1 cellular context compared by ENCODE assay signal in the genomic region with DNA sequence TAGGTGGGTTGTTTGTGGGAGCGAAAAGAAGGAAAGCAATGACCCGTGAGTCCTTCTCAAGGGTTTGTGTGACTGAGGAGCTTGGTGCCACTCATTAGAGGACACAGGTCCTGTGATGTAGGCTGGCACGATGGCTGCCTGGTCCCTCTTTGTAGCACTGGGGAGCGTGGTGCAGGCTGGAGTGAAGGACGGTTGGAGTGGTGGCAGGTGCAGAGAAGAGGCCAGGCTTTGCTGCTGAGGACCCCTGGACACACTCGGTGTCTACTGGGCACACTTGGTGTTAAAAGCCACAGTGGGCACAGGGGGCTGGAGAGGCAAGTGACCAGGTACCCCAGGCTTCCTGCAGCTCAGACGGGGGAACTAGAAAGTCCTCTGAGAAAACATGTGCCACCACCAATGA.
TF ChIP-seq lines count a peak whose summit lies in the region.

No MANE protein-coding gene starts in this region.

TF ChIP-seq in IMR-90, 13 proteins besides CTCF, POLR2A, EP300 and RAD21:
- TF ChIP-seq, protein P1, sequence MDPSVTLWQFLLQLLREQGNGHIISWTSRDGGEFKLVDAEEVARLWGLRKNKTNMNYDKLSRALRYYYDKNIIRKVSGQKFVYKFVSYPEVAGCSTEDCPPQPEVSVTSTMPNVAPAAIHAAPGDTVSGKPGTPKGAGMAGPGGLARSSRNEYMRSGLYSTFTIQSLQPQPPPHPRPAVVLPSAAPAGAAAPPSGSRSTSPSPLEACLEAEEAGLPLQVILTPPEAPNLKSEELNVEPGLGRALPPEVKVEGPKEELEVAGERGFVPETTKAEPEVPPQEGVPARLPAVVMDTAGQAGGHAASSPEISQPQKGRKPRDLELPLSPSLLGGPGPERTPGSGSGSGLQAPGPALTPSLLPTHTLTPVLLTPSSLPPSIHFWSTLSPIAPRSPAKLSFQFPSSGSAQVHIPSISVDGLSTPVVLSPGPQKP (IDR thresholded peaks at IDR 0.05; ENCODE audit: borderline replicate concordance, low read depth, low read length) = no peak
- TF ChIP-seq RFX5 (IDR thresholded peaks at IDR 0.05; ENCODE audit: low read depth, low read length) (no peak), RCOR1 (IDR thresholded peaks at IDR 0.05; ENCODE audit: insufficient replicate concordance, low read length) (no peak), SMC3 (IDR thresholded peaks at IDR 0.05; ENCODE audit: low read depth, low read length) (no peak), NFE2L2 (IDR thresholded peaks at IDR 0.05; ENCODE audit: low read depth, low read length) (no peak), FOS (IDR thresholded peaks at IDR 0.05; ENCODE audit: low read depth, low read length) (no peak), MAZ (IDR thresholded peaks at IDR 0.05; ENCODE audit: borderline replicate concordance, low read depth, low read length) (no peak), CEBPB (IDR thresholded peaks at IDR 0.05; ENCODE audit: low read depth, low read length) (no peak)
- TF ChIP-seq, protein P2, sequence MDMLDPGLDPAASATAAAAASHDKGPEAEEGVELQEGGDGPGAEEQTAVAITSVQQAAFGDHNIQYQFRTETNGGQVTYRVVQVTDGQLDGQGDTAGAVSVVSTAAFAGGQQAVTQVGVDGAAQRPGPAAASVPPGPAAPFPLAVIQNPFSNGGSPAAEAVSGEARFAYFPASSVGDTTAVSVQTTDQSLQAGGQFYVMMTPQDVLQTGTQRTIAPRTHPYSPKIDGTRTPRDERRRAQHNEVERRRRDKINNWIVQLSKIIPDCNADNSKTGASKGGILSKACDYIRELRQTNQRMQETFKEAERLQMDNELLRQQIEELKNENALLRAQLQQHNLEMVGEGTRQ (IDR thresholded peaks at IDR 0.05; ENCODE audit: low read depth, low read length) = no peak
